8 cellular contexts compared by ENCODE assay signal in the genomic region with DNA sequence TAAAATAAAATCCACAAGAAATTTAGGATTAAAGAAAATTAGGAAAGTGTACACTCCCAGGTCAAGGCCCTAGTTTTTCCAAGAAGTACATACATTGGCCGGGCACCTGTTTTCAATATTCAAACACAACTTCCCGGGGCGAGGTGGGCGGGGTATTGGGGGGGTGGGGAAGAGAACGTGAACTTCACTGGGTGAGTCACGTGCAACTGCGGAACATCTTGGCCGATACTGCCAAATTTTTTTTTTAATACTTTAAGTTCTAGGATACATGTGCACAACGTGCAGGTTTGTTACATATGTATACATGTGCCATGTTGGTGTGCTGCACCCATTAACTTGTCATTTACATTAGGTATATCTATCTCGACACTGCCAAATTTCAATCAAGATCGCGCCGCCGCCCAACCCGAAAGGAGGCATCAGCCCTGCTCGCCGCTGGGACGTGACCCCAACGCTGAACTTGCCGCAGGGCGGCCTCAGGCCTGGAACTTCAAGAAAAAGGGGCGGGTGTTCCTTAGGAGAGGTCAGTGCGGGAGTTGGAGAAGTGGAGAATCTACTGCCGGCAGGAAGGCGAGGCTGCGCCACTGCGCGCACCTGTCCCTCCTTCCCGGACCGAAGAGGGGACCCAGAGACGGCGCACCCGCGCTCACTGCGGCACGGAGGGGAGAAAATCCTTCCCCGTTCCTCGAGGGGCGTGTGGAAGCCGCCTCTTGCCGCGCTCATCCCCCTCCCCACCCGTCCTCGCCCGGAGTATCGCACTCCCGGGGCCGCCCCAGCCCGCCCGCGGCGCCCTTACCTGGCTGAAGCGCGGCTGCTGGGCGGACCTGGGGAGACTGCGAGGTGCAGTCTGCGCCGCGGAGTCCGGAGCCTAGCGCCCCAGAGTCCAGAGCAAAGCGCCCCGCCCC. TPM values are rescaled to one million over a fixed set of nuclear protein-coding genes. Genes with fewer than 3 reads are reported as not detected.
DNase-seq lines count a peak whose midpoint lies in the region; FAIRE-seq and TF ChIP-seq lines count a peak whose summit lies in the region.

A gene (minus strand): TSS at position 883 of the 905 bp plus-strand sequence. CDS start 41,224 bp downstream, outside the sequence.

- H3K27ac ChIP-seq in GM23248: no peak within 1 kb of the TSS
- H3K27ac ChIP-seq in KOPT-K1 (ENCODE audit: low read depth, low read length, poor library complexity, severe bottlenecking): peak within 1 kb of the TSS; percentile 56
- H3K27ac ChIP-seq in WERI-Rb-1: peak within 1 kb of the TSS; percentile 82

- H3K79me2 ChIP-seq in GM23248 (ENCODE audit: insufficient read depth): no peaks in the 10 kb centered on the region

- H4K20me1 ChIP-seq in GM23248 (ENCODE audit: insufficient read depth): no peaks in the 10 kb centered on the region

- WGBS in GM23248 (ENCODE audit: low coverage in 1 of 2, low lambda C conversion rate in 2 of 2, missing lambda C conversion rate in 2 of 2), 2 experiments: 5 to 6% methylated on average over 41 to 46 of the region's 63 CpGs

- H3K4me2 ChIP-seq in GM23248 (ENCODE audit: unreplicated experiment): peak within 1 kb of the TSS; percentile 95

- no peak for TF ChIP-seq CTCF in WERI-Rb-1 (IDR thresholded peaks at IDR 0.05; ENCODE audit: low read depth, low read length)

- H3K27me3 ChIP-seq in GM23248 (replicated peaks; ENCODE audit: insufficient read depth): no peaks in the 10 kb centered on the region
- no peaks in the 10 kb centered on the region for H3K27me3 ChIP-seq in WERI-Rb-1 (ENCODE audit: insufficient read depth, low read depth, severe bottlenecking)
- no peaks in the 10 kb centered on the region for H3K27me3 ChIP-seq in endocrine pancreas (ENCODE audit: control insufficient read depth, insufficient read depth, low read length)
- no peaks in the 10 kb centered on the region for H3K27me3 ChIP-seq in mononuclear cell (ENCODE audit: insufficient read depth, low read length)

- peak within 1 kb of the TSS; percentile 37 for H3K9ac ChIP-seq in GM23248
- H3K9ac ChIP-seq in endocrine pancreas (ENCODE audit: control insufficient read depth, insufficient read depth, low read length): peak within 1 kb of the TSS; percentile 96

- peak; percentile 86 for TF ChIP-seq POLR2A in GM12892 (IDR thresholded peaks at IDR 0.05; ENCODE audit: low read depth, low read length)

- no peaks in the 10 kb centered on the region for H3K9me2 ChIP-seq in GM23248 (ENCODE audit: insufficient read depth)

- H3K9me3 ChIP-seq in GM23248 (ENCODE audit: low read depth) (no peaks in the 10 kb centered on the region), KOPT-K1 (ENCODE audit: insufficient read depth, low read length, poor library complexity, severe bottlenecking) (no peaks in the 10 kb centered on the region), WERI-Rb-1 (ENCODE audit: severe bottlenecking) (no peaks in the 10 kb centered on the region), endocrine pancreas (ENCODE audit: control insufficient read depth, low read length) (no peaks in the 10 kb centered on the region), mononuclear cell (ENCODE audit: low read depth, low read length) (no peaks in the 10 kb centered on the region)

- in situ Hi-C loops in GM23248 (cut with MboI): no loop called here

- H3K4me3 ChIP-seq in GM23248 (peak within 1 kb of the TSS; percentile 77), WERI-Rb-1 (ENCODE audit: low read depth, low read length) (peak within 1 kb of the TSS; percentile 59), endocrine pancreas (ENCODE audit: control insufficient read depth, insufficient read depth, low read length) (peak within 1 kb of the TSS; percentile 65), mononuclear cell (ENCODE audit: low read length) (peak within 1 kb of the TSS; percentile 82)

- H2AFZ ChIP-seq in GM23248: peak within 1 kb of the TSS; percentile 94

- peak; percentile 84 for FAIRE-seq in GM12892 (lab: Jason Lieb, UNC)

- DNase-seq in GM12892 (ENCODE audit: insufficient read length) (no peak), GM23248 (peak; percentile 49), WERI-Rb-1 (peak; percentile 63), A172 (ENCODE audit: low spot score) (no peak)
- peak; percentile 15 to 71 (median 34) for DNase-seq in stimulated activated naive CD4-positive, alpha-beta T cell (lab: John Stamatoyannopoulos, UW)

- H3F3A ChIP-seq in GM23248 (ENCODE audit: insufficient read depth): no peaks in the 10 kb centered on the region

- no peaks in the 10 kb centered on the region for H3K4me1 ChIP-seq in GM23248 (ENCODE audit: insufficient read depth)
- no peaks in the 10 kb centered on the region for H3K4me1 ChIP-seq in endocrine pancreas (ENCODE audit: control insufficient read depth, insufficient read depth, low read length)
- H3K4me1 ChIP-seq in mononuclear cell (ENCODE audit: insufficient read depth, low read length): peaks cover 44% of the 10 kb centered on the region

- no peaks in the 10 kb centered on the region for H3K36me3 ChIP-seq in GM23248 (ENCODE audit: low read depth)
- no peaks in the 10 kb centered on the region for H3K36me3 ChIP-seq in KOPT-K1 (ENCODE audit: insufficient read depth, low read length)
- no peaks in the 10 kb centered on the region; the same call in 1 of the 2 replicates for H3K36me3 ChIP-seq in WERI-Rb-1
- no peaks in the 10 kb centered on the region for H3K36me3 ChIP-seq in endocrine pancreas (ENCODE audit: control insufficient read depth, insufficient read depth, low read length)

RNA-seq across cellular contexts. Expression of the gene that starts here (rescaled TPM):
- polyA plus RNA-seq in GM12892 (2012; ENCODE audit: missing spikeins): 24.1 TPM
- not detected in 2 replicates for total RNA-seq in GM23248 (2014; rRNA removed; shearing (Covaris generic))
- polyA plus RNA-seq in GM23248 (2016; fragmentation: Nextera tagmentation; extraction: Ambion mirVana): 0.28 TPM in 1 of 2 replicates, not detected in the other
- total RNA-seq in mononuclear cell: 7.2 TPM
- not detected in 2 replicates for total RNA-seq in A172 (2014; rRNA removed; shearing (Covaris generic))

Comparison
In these comparisons a context has a peak if more than half of its experiments do, and no peak if none do; other contexts are left out.
1. Peak in DNase-seq, H3K4me3 ChIP-seq, H3K9ac ChIP-seq and H3K4me2 ChIP-seq in GM23248; RNA of the gene not detected or under 1 TPM.
2. DNase-seq: peak in WERI-Rb-1 (single experiment) and stimulated activated naive CD4-positive, alpha-beta T cell (6 of 6); none in GM12892 (single experiment) and A172 (single experiment).
3. Peak in every context shown above with its lines, with median percentiles within 50 percentile points of each other: H3K4me3 ChIP-seq.